Comparison of ENCODE assay signal across 1 cellular context in the genomic region with DNA sequence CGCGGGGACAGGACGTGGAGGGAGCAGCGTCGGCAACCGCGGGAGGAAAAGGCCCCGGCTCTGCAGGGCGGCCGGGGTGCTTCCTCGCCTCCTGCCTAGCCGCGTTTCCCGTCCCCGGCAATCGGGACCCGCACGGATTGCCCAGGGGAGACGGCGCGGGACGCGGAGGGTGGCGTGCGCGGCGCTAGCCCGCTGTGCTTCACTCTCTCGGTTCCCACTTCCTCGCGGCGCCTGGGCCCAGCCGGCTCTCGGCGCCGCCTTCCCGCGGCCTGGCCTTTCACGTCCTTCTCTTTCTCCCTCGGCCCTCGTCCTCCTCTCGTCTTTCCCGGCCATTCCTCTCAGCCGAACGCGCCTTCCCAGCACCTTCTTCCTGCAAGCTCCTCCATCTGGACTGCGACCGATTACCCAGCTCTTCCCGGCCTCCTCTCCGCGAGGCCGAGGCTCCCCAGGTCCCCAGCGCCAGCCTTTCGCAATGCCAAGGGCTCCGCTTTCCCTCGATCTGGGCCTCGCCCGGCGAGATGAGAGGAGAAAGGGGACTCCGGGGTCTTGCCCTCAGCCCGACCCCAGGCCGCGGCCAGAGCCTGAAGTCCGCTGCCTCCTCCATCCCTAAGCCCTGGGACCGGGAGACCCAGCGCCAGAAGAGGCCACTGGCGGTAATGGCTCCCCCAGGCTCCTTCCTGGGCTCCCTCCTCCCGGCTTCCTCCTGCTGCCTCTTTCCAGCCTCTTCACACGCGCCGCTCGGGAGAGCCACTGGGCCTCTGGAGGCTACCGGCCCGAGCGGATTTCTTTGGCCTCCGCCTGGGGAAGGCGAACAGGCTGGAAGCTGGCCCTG.
TF ChIP-seq lines count a peak whose summit lies in the region.

No MANE protein-coding gene starts in this region.

TF ChIP-seq in HepG2, 621 proteins besides CTCF, POLR2A, EP300 and RAD21 (continues in another document):
- TF ChIP-seq MEIS2 (CRISPR knock-in tag; IDR thresholded peaks at IDR 0.05) (peak; percentile 86), ZNF543 (CRISPR knock-in tag; IDR thresholded peaks at IDR 0.05) (peak; percentile 72; the same call in 1 of the 2 replicates), PLRG1 (conservative IDR thresholded peaks at IDR 0.05) (no peak), TBX2 (CRISPR knock-in tag; IDR thresholded peaks at IDR 0.05; ENCODE audit: borderline replicate concordance) (peak; percentile 56; the same call in 1 of the 2 replicates), ZNF605 (CRISPR knock-in tag; IDR thresholded peaks at IDR 0.05) (no peak), JUND (CRISPR knock-in tag; IDR thresholded peaks at IDR 0.05) (no peak), ZNF232 (CRISPR knock-in tag; IDR thresholded peaks at IDR 0.05; ENCODE audit: borderline replicate concordance) (peak; percentile 82), SNRNP70 (IDR thresholded peaks at IDR 0.05; ENCODE audit: low read depth, low read length) (no peak), REL (CRISPR knock-in tag; conservative IDR thresholded peaks at IDR 0.05) (no peak), XRCC5 (optimal IDR thresholded peaks at IDR 0.05; ENCODE audit: low read length) (no peak), ZIK1 (CRISPR knock-in tag; IDR thresholded peaks at IDR 0.05; ENCODE audit: borderline replicate concordance, low read depth) (no peak; the same call in 1 of the 2 replicates), FOXO1 (CRISPR knock-in tag; IDR thresholded peaks at IDR 0.05) (no peak; the same call in none of the 2 replicates), ZNF432 (CRISPR knock-in tag; IDR thresholded peaks at IDR 0.05; ENCODE audit: borderline replicate concordance) (no peak), ZNF460 (CRISPR knock-in tag; IDR thresholded peaks at IDR 0.05; ENCODE audit: borderline replicate concordance) (no peak), ZNF44 (CRISPR knock-in tag; IDR thresholded peaks at IDR 0.05) (no peak), HNRNPK (IDR thresholded peaks at IDR 0.05; ENCODE audit: low read depth, low read length, poor library complexity, severe bottlenecking) (no peak), ZNF775 (CRISPR knock-in tag; IDR thresholded peaks at IDR 0.05; ENCODE audit: borderline replicate concordance) (no peak), ZNF256 (CRISPR knock-in tag; conservative IDR thresholded peaks at IDR 0.05) (peak; percentile 91), KDM4B (CRISPR knock-in tag; IDR thresholded peaks at IDR 0.05) (0 out of 2 replicates have a peak, but pooled peaks have one; percentile 38), ZNF20 (CRISPR knock-in tag; IDR thresholded peaks at IDR 0.05) (no peak), MAZ (IDR thresholded peaks at IDR 0.05; ENCODE audit: borderline replicate concordance, low read depth, low read length) (0 out of 2 replicates have a peak, but pooled peaks have one; percentile 6), MAZ (CRISPR knock-in tag; IDR thresholded peaks at IDR 0.05; ENCODE audit: low read depth) (peak; percentile 76; the same call in 1 of the 2 replicates), WIZ (CRISPR knock-in tag; IDR thresholded peaks at IDR 0.05) (no peak; the same call in 1 of the 2 replicates), ZNF83 (CRISPR knock-in tag; IDR thresholded peaks at IDR 0.05; ENCODE audit: borderline replicate concordance) (no peak), RBM39 (IDR thresholded peaks at IDR 0.05; ENCODE audit: low read depth, low read length, poor library complexity, severe bottlenecking) (no peak), CENPT (CRISPR knock-in tag; IDR thresholded peaks at IDR 0.05; ENCODE audit: low read depth) (0 out of 2 replicates have a peak, but pooled peaks have one; percentile 6), ZNF331 (CRISPR knock-in tag; IDR thresholded peaks at IDR 0.05) (no peak; the same call in 1 of the 2 replicates), ZMYM4 (CRISPR knock-in tag; IDR thresholded peaks at IDR 0.05) (peak; percentile 15), NCOA5 (CRISPR knock-in tag; IDR thresholded peaks at IDR 0.05) (0 out of 2 replicates have a peak, but pooled peaks have one; percentile 76), HDAC6 (IDR thresholded peaks at IDR 0.05; ENCODE audit: low read depth, low read length) (no peak)
- TF ChIP-seq, protein P1, sequence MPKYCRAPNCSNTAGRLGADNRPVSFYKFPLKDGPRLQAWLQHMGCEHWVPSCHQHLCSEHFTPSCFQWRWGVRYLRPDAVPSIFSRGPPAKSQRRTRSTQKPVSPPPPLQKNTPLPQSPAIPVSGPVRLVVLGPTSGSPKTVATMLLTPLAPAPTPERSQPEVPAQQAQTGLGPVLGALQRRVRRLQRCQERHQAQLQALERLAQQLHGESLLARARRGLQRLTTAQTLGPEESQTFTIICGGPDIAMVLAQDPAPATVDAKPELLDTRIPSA (CRISPR knock-in tag; IDR thresholded peaks at IDR 0.05; ENCODE audit: borderline replicate concordance), result 0 out of 2 replicates have a peak, but pooled peaks have one; percentile 63
- TF ChIP-seq, protein P2, sequence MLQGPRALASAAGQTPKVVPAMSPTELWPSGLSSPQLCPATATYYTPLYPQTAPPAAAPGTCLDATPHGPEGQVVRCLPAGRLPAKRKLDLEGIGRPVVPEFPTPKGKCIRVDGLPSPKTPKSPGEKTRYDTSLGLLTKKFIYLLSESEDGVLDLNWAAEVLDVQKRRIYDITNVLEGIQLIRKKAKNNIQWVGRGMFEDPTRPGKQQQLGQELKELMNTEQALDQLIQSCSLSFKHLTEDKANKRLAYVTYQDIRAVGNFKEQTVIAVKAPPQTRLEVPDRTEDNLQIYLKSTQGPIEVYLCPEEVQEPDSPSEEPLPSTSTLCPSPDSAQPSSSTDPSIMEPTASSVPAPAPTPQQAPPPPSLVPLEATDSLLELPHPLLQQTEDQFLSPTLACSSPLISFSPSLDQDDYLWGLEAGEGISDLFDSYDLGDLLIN (CRISPR knock-in tag; IDR thresholded peaks at IDR 0.05; ENCODE audit: borderline replicate concordance), result peak; percentile 68; the same call in 1 of the 2 replicates
- TF ChIP-seq, protein P3, sequence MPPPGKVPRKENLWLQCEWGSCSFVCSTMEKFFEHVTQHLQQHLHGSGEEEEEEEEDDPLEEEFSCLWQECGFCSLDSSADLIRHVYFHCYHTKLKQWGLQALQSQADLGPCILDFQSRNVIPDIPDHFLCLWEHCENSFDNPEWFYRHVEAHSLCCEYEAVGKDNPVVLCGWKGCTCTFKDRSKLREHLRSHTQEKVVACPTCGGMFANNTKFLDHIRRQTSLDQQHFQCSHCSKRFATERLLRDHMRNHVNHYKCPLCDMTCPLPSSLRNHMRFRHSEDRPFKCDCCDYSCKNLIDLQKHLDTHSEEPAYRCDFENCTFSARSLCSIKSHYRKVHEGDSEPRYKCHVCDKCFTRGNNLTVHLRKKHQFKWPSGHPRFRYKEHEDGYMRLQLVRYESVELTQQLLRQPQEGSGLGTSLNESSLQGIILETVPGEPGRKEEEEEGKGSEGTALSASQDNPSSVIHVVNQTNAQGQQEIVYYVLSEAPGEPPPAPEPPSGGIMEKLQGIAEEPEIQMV (CRISPR knock-in tag; IDR thresholded peaks at IDR 0.05; ENCODE audit: low read depth), result no peak
- TF ChIP-seq, protein P4, sequence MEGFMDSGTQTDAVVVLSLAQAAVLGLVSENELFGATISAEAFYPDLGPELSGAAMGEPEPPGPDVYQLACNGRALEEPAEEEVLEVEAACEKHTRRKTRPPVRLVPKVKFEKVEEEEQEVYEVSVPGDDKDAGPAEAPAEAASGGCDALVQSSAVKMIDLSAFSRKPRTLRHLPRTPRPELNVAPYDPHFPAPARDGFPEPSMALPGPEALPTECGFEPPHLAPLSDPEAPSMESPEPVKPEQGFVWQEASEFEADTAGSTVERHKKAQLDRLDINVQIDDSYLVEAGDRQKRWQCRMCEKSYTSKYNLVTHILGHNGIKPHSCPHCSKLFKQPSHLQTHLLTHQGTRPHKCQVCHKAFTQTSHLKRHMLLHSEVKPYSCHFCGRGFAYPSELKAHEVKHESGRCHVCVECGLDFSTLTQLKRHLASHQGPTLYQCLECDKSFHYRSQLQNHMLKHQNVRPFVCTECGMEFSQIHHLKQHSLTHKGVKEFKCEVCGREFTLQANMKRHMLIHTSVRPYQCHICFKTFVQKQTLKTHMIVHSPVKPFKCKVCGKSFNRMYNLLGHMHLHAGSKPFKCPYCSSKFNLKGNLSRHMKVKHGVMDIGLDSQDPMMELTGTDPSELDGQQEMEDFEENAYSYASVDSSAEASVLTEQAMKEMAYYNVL (CRISPR knock-in tag; IDR thresholded peaks at IDR 0.05; ENCODE audit: borderline replicate concordance), result no peak
- TF ChIP-seq, protein P5, sequence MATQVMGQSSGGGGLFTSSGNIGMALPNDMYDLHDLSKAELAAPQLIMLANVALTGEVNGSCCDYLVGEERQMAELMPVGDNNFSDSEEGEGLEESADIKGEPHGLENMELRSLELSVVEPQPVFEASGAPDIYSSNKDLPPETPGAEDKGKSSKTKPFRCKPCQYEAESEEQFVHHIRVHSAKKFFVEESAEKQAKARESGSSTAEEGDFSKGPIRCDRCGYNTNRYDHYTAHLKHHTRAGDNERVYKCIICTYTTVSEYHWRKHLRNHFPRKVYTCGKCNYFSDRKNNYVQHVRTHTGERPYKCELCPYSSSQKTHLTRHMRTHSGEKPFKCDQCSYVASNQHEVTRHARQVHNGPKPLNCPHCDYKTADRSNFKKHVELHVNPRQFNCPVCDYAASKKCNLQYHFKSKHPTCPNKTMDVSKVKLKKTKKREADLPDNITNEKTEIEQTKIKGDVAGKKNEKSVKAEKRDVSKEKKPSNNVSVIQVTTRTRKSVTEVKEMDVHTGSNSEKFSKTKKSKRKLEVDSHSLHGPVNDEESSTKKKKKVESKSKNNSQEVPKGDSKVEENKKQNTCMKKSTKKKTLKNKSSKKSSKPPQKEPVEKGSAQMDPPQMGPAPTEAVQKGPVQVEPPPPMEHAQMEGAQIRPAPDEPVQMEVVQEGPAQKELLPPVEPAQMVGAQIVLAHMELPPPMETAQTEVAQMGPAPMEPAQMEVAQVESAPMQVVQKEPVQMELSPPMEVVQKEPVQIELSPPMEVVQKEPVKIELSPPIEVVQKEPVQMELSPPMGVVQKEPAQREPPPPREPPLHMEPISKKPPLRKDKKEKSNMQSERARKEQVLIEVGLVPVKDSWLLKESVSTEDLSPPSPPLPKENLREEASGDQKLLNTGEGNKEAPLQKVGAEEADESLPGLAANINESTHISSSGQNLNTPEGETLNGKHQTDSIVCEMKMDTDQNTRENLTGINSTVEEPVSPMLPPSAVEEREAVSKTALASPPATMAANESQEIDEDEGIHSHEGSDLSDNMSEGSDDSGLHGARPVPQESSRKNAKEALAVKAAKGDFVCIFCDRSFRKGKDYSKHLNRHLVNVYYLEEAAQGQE (IDR thresholded peaks at IDR 0.05; ENCODE audit: borderline replicate concordance in 1 of 2, low read depth in 1 of 2, low read length in 2 of 2), result no peak
- TF ChIP-seq, protein P6, sequence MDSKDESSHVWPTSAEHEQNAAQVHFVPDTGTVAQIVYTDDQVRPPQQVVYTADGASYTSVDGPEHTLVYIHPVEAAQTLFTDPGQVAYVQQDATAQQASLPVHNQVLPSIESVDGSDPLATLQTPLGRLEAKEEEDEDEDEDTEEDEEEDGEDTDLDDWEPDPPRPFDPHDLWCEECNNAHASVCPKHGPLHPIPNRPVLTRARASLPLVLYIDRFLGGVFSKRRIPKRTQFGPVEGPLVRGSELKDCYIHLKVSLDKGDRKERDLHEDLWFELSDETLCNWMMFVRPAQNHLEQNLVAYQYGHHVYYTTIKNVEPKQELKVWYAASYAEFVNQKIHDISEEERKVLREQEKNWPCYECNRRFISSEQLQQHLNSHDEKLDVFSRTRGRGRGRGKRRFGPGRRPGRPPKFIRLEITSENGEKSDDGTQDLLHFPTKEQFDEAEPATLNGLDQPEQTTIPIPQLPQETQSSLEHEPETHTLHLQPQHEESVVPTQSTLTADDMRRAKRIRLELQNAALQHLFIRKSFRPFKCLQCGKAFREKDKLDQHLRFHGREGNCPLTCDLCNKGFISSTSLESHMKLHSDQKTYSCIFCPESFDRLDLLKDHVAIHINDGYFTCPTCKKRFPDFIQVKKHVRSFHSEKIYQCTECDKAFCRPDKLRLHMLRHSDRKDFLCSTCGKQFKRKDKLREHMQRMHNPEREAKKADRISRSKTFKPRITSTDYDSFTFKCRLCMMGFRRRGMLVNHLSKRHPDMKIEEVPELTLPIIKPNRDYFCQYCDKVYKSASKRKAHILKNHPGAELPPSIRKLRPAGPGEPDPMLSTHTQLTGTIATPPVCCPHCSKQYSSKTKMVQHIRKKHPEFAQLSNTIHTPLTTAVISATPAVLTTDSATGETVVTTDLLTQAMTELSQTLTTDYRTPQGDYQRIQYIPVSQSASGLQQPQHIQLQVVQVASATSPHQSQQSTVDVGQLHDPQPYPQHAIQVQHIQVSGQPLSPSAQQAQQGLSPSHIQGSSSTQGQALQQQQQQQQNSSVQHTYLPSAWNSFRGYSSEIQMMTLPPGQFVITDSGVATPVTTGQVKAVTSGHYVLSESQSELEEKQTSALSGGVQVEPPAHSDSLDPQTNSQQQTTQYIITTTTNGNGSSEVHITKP (CRISPR knock-in tag; IDR thresholded peaks at IDR 0.05; ENCODE audit: low read depth), result no peak
- TF ChIP-seq, protein P7, sequence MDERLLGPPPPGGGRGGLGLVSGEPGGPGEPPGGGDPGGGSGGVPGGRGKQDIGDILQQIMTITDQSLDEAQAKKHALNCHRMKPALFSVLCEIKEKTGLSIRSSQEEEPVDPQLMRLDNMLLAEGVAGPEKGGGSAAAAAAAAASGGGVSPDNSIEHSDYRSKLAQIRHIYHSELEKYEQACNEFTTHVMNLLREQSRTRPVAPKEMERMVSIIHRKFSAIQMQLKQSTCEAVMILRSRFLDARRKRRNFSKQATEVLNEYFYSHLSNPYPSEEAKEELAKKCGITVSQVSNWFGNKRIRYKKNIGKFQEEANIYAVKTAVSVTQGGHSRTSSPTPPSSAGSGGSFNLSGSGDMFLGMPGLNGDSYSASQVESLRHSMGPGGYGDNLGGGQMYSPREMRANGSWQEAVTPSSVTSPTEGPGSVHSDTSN (CRISPR knock-in tag; IDR thresholded peaks at IDR 0.05), result no peak
- TF ChIP-seq, protein P8, sequence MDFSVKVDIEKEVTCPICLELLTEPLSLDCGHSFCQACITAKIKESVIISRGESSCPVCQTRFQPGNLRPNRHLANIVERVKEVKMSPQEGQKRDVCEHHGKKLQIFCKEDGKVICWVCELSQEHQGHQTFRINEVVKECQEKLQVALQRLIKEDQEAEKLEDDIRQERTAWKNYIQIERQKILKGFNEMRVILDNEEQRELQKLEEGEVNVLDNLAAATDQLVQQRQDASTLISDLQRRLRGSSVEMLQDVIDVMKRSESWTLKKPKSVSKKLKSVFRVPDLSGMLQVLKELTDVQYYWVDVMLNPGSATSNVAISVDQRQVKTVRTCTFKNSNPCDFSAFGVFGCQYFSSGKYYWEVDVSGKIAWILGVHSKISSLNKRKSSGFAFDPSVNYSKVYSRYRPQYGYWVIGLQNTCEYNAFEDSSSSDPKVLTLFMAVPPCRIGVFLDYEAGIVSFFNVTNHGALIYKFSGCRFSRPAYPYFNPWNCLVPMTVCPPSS (IDR thresholded peaks at IDR 0.05), result no peak
- TF ChIP-seq, protein P9, sequence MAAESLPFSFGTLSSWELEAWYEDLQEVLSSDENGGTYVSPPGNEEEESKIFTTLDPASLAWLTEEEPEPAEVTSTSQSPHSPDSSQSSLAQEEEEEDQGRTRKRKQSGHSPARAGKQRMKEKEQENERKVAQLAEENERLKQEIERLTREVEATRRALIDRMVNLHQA (CRISPR knock-in tag; IDR thresholded peaks at IDR 0.05), result no peak
